In the genomic region with DNA sequence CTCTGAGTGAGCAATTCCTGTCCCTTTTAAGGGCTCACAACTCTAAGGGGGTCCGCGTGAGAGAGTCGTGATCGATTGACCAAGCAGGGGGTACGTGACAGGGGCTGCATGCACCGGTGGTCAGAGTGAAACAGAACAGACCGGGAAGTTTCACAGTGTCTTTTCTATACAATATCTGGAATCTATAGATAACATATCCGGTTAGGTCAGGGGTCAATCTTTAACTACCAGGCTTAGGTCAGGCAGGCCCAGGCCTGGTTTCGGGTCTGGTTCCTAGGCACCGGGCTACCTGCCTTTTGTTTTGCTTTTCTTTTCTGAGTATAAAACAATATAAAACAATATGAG, we compare ENCODE assay signal across 4 cellular contexts. TPM values are rescaled to one million over a fixed set of nuclear protein-coding genes. Genes with fewer than 3 reads are reported as not detected.
"Had no signal": no experiment of that assay in that cellular context is flagged by ENCODE, and none has a peak within 500 bp of the region (broad histone marks: within the 10 kb centered on the region; RNA-seq: fewer than 3 reads in every experiment).

No MANE protein-coding gene starts in this region.

RNA-seq across cellular contexts. Expression of a gene that starts 35.3 kb away (rescaled TPM):
- total RNA-seq: gastroesophageal sphincter, right atrium auricular region had no signal
- polyA plus RNA-seq: heart right ventricle, liver had no signal
